ENCODE assay signal across 12 cellular contexts in genomic region chr22:22099194-22099486, GRCh38.
DNase-seq lines count a peak whose midpoint lies in the region; ATAC-seq and TF ChIP-seq lines count a peak whose summit lies in the region.
"Had no signal": no experiment of that assay in that cellular context is flagged by ENCODE, and none has a peak within 500 bp of the region (broad histone marks: within the 10 kb centered on the region; RNA-seq: fewer than 3 reads in every experiment).

No MANE protein-coding gene starts in this region.

- ATAC-seq in GM18511 (IDR thresholded peaks at IDR 0.05; ENCODE audit: unreplicated experiment): peak; percentile 71
- peak; percentile 63 for ATAC-seq in HG02759 (IDR thresholded peaks at IDR 0.05; ENCODE audit: unreplicated experiment)

- peaks cover 0 to 3% (median 0%) of the 10 kb centered on the region in 7 donors for H3K27me3 ChIP-seq in spleen (replicated peaks in 1 of 7)
- H3K27me3 ChIP-seq: ascending aorta had no signal

- intact Hi-C loops in spleen (cut with DNase I; ENCODE audit: low total_unique reads): no loop called here

- H3K9me3 Mint-ChIP-seq in osteocyte (ENCODE audit: unreplicated experiment): no peaks in the 10 kb centered on the region
- H3K9me3 Mint-ChIP-seq: dendritic cell treated with granulocyte-macrophage colony-stimulating factor and Interleukin-4, amounts not matched to agents 40 ng/mL and 50 ng/mL, for 4 days had no signal

- H3K36me3 ChIP-seq in spleen: no peaks in the 10 kb centered on the region
- H3K36me3 ChIP-seq: ascending aorta, neural progenitor cell had no signal

- peaks cover 0 to 33% (median 4%) of the 10 kb centered on the region in 8 donors for H3K9me3 ChIP-seq in spleen
- H3K9me3 ChIP-seq: ascending aorta had no signal

- WGBS in spleen, 5 donors: 46 to 68% (median 53%) methylated on average over 5 of the region's 5 CpGs

- TF ChIP-seq CTCF in spleen (IDR thresholded peaks at IDR 0.05 in 8 of 11, conservative IDR thresholded peaks at IDR 0.05 in 3 of 11) (no peak), osteocyte (IDR thresholded peaks at IDR 0.05) (no peak)

- H3K27ac ChIP-seq in spleen: peak overlapping the region in 6 of 8 donors; percentile 32 to 84 (median 75)
- H3K27ac ChIP-seq in caudate nucleus (ENCODE audit: low read depth, low read length): no peak overlapping the region
- H3K27ac ChIP-seq: ascending aorta, neural progenitor cell had no signal

- H3K27me3 Mint-ChIP-seq in osteocyte (ENCODE audit: unreplicated experiment): peaks cover 66% of the 10 kb centered on the region

- peak overlapping the region in 1 of 8 donors; percentile 36 for H3K4me3 ChIP-seq in spleen
- H3K4me3 ChIP-seq: ascending aorta, neural progenitor cell had no signal

- H3K4me1 Mint-ChIP-seq in osteocyte (ENCODE audit: unreplicated experiment): no peaks in the 10 kb centered on the region
- H3K4me1 Mint-ChIP-seq: neural progenitor cell had no signal

- no peak overlapping the region for H3K4me3 Mint-ChIP-seq in osteocyte (ENCODE audit: unreplicated experiment)
- H3K4me3 Mint-ChIP-seq: dendritic cell treated with granulocyte-macrophage colony-stimulating factor and Interleukin-4, amounts not matched to agents 40 ng/mL and 50 ng/mL, for 4 days; neural progenitor cell had no signal

- peaks cover 0 to 39% (median 0%) of the 10 kb centered on the region in 6 donors for H3K4me1 ChIP-seq in spleen
- H3K4me1 ChIP-seq: ascending aorta, neural progenitor cell had no signal

- no peaks in the 10 kb centered on the region for H3K36me3 Mint-ChIP-seq in osteocyte (ENCODE audit: unreplicated experiment)
- H3K36me3 Mint-ChIP-seq: neural progenitor cell had no signal

- TF ChIP-seq POLR2A in spleen (IDR thresholded peaks at IDR 0.05): no peak

- DNase-seq in NAMALWA (ENCODE audit: low spot score) (peak; percentile 76), spleen (no peak), glomerular visceral epithelial cell (ENCODE audit: extremely low spot score) (no peak), osteocyte (ENCODE audit: extremely low spot score, unreplicated experiment) (no peak), caudate nucleus (lab: John Stamatoyannopoulos, UW) (no peak)
- DNase-seq: activated CD4-positive, CD25-positive, alpha-beta regulatory T cell treated with anti-CD3 and anti-CD28 coated beads, Interleukin-2, amount 50 U/mL, for 72 hours; NCI-H2081 treated with DMSO at 0.1 percent for 48 hours had no signal

- H3K27ac Mint-ChIP-seq in osteocyte (ENCODE audit: unreplicated experiment): no peak overlapping the region
- H3K27ac Mint-ChIP-seq: dendritic cell treated with granulocyte-macrophage colony-stimulating factor and Interleukin-4, amounts not matched to agents 40 ng/mL and 50 ng/mL, for 4 days; neural progenitor cell had no signal
